8 cellular contexts compared by ENCODE assay signal in genomic region chr9:37324261-37324683, GRCh38.
DNase-seq lines count a peak whose midpoint lies in the region; ATAC-seq and TF ChIP-seq lines count a peak whose summit lies in the region.

No MANE protein-coding gene starts in this region.

- no peaks in the 10 kb centered on the region for H3K9me3 ChIP-seq in HUES48 (ENCODE audit: control insufficient read depth, insufficient read depth, low read length)
- no peaks in the 10 kb centered on the region for H3K9me3 ChIP-seq in SK-N-SH

- TF ChIP-seq RAD21 in SK-N-SH (IDR thresholded peaks at IDR 0.05; ENCODE audit: low read length), result no peak

- no peak overlapping the region for H2AFZ ChIP-seq in SK-N-SH (ENCODE audit: low read depth)

- H3K4me2 ChIP-seq in SK-N-SH, result no peak overlapping the region

- ATAC-seq in GM21390 (IDR thresholded peaks at IDR 0.05; ENCODE audit: unreplicated experiment) (peak; percentile 49), HG03457 (IDR thresholded peaks at IDR 0.05; ENCODE audit: unreplicated experiment) (no peak)

- H3K36me3 ChIP-seq in HUES48 (ENCODE audit: control insufficient read depth, insufficient read depth, low read length) (no peaks in the 10 kb centered on the region), SK-N-SH (replicated peaks in 1 of 2; ENCODE audit: control insufficient read depth in 1 of 2, insufficient read depth in 2 of 2, low read length in 1 of 2) (peaks cover 4 to 7% of the 10 kb centered on the region in 2 experiments)

- TF ChIP-seq EP300 in SK-N-SH (IDR thresholded peaks at IDR 0.05; ENCODE audit: borderline replicate concordance in 1 of 2, low read depth in 1 of 2, low read length in 1 of 2), result no peak

- no peak overlapping the region for H3K9ac ChIP-seq in HUES48 (ENCODE audit: low read depth, low read length)
- H3K9ac ChIP-seq in SK-N-SH, result no peak overlapping the region

- POLR2A ChIA-PET in SK-N-SH (lab: Yijun Ruan, JAX), result no interaction called here

- H3K9me2 ChIP-seq in SK-N-SH, result no peaks in the 10 kb centered on the region

- no peaks in the 10 kb centered on the region for H3K79me2 ChIP-seq in SK-N-SH (ENCODE audit: insufficient read depth)

- CTCF ChIA-PET in SK-N-SH (lab: Yijun Ruan, JAX), result interaction anchor here (2.0 kb wide), 1 partner anchor 451 kb away, joined by 7 read pairs; no protein-coding TSS in a partner anchor

- no peaks in the 10 kb centered on the region for H3F3A ChIP-seq in SK-N-SH (replicated peaks; ENCODE audit: insufficient read depth)

- no peaks in the 10 kb centered on the region for H4K20me1 ChIP-seq in SK-N-SH (ENCODE audit: insufficient read depth)

- 66% methylated on average over 7 of the region's 7 CpGs for WGBS in SK-N-SH (ENCODE audit: low lambda C conversion rate)

- no peak for TF ChIP-seq CTCF in GM10266 (IDR thresholded peaks at IDR 0.05; ENCODE audit: control insufficient read depth, insufficient read depth, low read depth, missing control alignments)
- no peak for TF ChIP-seq CTCF in SK-N-SH (IDR thresholded peaks at IDR 0.05)

- peak; percentile 14 for DNase-seq in GM10266 (ENCODE audit: extremely low spot score)
- DNase-seq in globus pallidus (ENCODE audit: low spot score), result peak; percentile 10
- DNase-seq in activated effector memory CD4-positive, alpha-beta T cell treated with Interleukin-2 at 50 U/mL for 16 hours, result no peak
- no peak for DNase-seq in NCI-H146 (lab: John Stamatoyannopoulos, UW)
- no peak for DNase-seq in SK-N-SH

- no peak overlapping the region for H3K4me3 ChIP-seq in HUES48 (ENCODE audit: low read depth, low read length)
- no peak overlapping the region for H3K4me3 ChIP-seq in SK-N-SH (ENCODE audit: low read depth in 2 of 2, low read length in 1 of 2)

- H3K27me3 ChIP-seq in HUES48 (ENCODE audit: control insufficient read depth, insufficient read depth, low read length) (no peaks in the 10 kb centered on the region), SK-N-SH (ENCODE audit: insufficient read depth) (no peaks in the 10 kb centered on the region)

- H3K4me1 ChIP-seq in HUES48 (ENCODE audit: control insufficient read depth, insufficient read depth, low read length) (peaks cover 6% of the 10 kb centered on the region; the same call in 1 of the 2 replicates), SK-N-SH (ENCODE audit: control insufficient read depth in 1 of 2, insufficient read depth in 2 of 2, low read depth in 1 of 2, low read length in 1 of 2) (peaks cover 3 to 11% of the 10 kb centered on the region in 2 experiments; a peak in 3 of 4 replicates)

- peak overlapping the region; percentile 48 for H3K27ac ChIP-seq in HUES48 (ENCODE audit: low read depth, low read length)
- H3K27ac ChIP-seq in SK-N-SH (ENCODE audit: low read depth in 2 of 2, low read length in 1 of 2), result peak overlapping the region in 1 of 2 experiments; percentile 36; a peak in 1 of 4 replicates

TF ChIP-seq in SK-N-SH, 30 proteins besides CTCF, POLR2A, EP300 and RAD21:
- TF ChIP-seq FOXM1 (IDR thresholded peaks at IDR 0.05; ENCODE audit: low read depth), result no peak
- TF ChIP-seq POLR2AphosphoS5 (IDR thresholded peaks at IDR 0.05; ENCODE audit: low read depth, low read length), result no peak
- TF ChIP-seq, protein P1, sequence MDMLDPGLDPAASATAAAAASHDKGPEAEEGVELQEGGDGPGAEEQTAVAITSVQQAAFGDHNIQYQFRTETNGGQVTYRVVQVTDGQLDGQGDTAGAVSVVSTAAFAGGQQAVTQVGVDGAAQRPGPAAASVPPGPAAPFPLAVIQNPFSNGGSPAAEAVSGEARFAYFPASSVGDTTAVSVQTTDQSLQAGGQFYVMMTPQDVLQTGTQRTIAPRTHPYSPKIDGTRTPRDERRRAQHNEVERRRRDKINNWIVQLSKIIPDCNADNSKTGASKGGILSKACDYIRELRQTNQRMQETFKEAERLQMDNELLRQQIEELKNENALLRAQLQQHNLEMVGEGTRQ (IDR thresholded peaks at IDR 0.05; ENCODE audit: borderline replicate concordance, low read depth, low read length), result no peak
- TF ChIP-seq ZBTB33 (IDR thresholded peaks at IDR 0.05; ENCODE audit: borderline replicate concordance, low read depth), result no peak

Comparison
In these comparisons a context has a peak if more than half of its experiments do, and no peak if none do; other contexts are left out.
1. DNase-seq: peak in GM10266 (single experiment) and globus pallidus (single experiment); none in activated effector memory CD4-positive, alpha-beta T cell treated with Interleukin-2 at 50 U/mL for 16 hours (single experiment), NCI-H146 (single experiment) and SK-N-SH (single experiment).